ENCODE assay signal across 12 cellular contexts in the genomic region with DNA sequence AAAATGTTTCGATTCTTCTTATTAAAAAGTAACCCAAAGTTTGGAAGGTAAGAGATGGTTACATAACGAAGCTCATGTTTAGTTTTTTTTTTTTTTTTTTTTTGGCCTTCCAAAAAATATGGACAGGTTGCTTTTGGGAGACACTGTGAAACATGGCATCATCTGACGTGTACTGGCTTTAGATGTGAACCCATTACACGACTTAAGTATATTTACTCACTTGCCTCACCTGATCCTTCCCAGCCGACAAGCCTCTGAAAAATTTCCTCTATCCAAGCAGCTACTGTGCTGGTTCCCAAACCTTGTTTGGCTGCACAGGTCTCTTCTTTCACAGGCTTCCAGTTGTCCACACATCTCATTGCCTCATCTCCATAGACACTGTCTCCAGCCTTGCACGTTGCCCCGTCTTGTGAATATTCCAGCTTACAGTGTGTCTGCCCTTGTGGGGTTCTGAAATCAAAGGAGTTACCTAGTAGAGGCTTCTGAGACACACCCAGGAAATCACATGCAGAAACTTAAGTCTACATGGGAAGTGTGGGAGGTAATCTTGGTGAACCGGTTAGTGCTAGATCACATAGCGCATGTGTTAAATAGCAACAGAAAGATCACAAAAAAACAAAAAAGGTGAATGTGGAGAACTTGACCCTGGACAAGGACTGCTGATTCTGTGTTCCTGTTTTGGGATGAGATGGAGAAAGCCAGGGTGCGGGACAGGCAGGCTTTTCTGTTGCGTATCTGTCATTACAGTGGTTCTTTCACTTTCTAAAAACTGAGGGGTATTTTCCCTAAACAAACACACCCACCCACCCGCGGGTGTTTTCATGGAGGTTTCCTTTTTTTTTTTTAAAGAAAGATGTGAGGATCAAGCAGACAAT.
A peak's percentile ranks its signal among the peaks of the same experiment; 100 is the strongest.
DNase-seq lines count a peak whose midpoint lies in the region; ATAC-seq and TF ChIP-seq lines count a peak whose summit lies in the region.
"Had no signal": no experiment of that assay in that cellular context is flagged by ENCODE, and none has a peak within 500 bp of the region (broad histone marks: within the 10 kb centered on the region; RNA-seq: fewer than 3 reads in every experiment).

No MANE protein-coding gene starts in this region.

- intact Hi-C loops in gastrocnemius medialis (cut with DNase I; ENCODE audit: low total_unique reads) (no loop called here), dorsolateral prefrontal cortex (cut with DNase I) (no loop called here)

- TF ChIP-seq CTCF in gastrocnemius medialis (IDR thresholded peaks at IDR 0.05 in 4 of 5, conservative IDR thresholded peaks at IDR 0.05 in 1 of 5) = no peak
- no peak for TF ChIP-seq CTCF in dorsolateral prefrontal cortex (IDR thresholded peaks at IDR 0.05 in 54 of 56, conservative IDR thresholded peaks at IDR 0.05 in 2 of 56; ENCODE audit: low read depth in 1 of 56, partially characterized antibody in 56 of 56)

- no peak for TF ChIP-seq POLR2A in gastrocnemius medialis (IDR thresholded peaks at IDR 0.05)

- H3K27ac ChIP-seq in effector memory CD4-positive, alpha-beta T cell (ENCODE audit: insufficient read depth, low read length, poor library complexity, severe bottlenecking) = peak overlapping the region; percentile 73
- H3K27ac ChIP-seq in gastrocnemius medialis = peak overlapping the region; percentile 64 to 84 (median 79)
- peak overlapping the region in 1 of 59 donors; percentile 4 for H3K27ac ChIP-seq in dorsolateral prefrontal cortex
- H3K27ac ChIP-seq: 22Rv1 had no signal

- H3K4me1 ChIP-seq in effector memory CD4-positive, alpha-beta T cell (ENCODE audit: control insufficient read depth, insufficient read depth, low read length, poor library complexity, severe bottlenecking) = peaks cover 17% of the 10 kb centered on the region
- H3K4me1 ChIP-seq in gastrocnemius medialis = peaks cover 56 to 63% of the 10 kb centered on the region in 2 donors

- ATAC-seq in gastrocnemius medialis = peak; percentile 37 to 69

- H3K9me3 ChIP-seq in effector memory CD4-positive, alpha-beta T cell (ENCODE audit: control insufficient read depth, low read length) = no peaks in the 10 kb centered on the region
- no peaks in the 10 kb centered on the region for H3K9me3 ChIP-seq in gastrocnemius medialis

- peak overlapping the region; percentile 51 for H3K4me3 ChIP-seq in effector memory CD4-positive, alpha-beta T cell (ENCODE audit: insufficient read depth, low read depth, low read length, poor library complexity, severe bottlenecking)
- H3K4me3 ChIP-seq in gastrocnemius medialis (no peak overlapping the region), dorsolateral prefrontal cortex (no peak overlapping the region), H7 (ENCODE audit: insufficient read depth, low read depth, low read length) (no peak overlapping the region)

- in situ Hi-C loops in gastrocnemius medialis (cut with MboI; ENCODE audit: low sequenced_read_pairs in 4 of 4) = no loop called here

- H3K27me3 ChIP-seq in effector memory CD4-positive, alpha-beta T cell (replicated peaks; ENCODE audit: control insufficient read depth, insufficient read depth, low read length, poor library complexity, severe bottlenecking) = no peaks in the 10 kb centered on the region
- H3K27me3 ChIP-seq in gastrocnemius medialis = no peaks in the 10 kb centered on the region
- H3K27me3 ChIP-seq in dorsolateral prefrontal cortex = no peaks in the 10 kb centered on the region
- no peaks in the 10 kb centered on the region for H3K27me3 ChIP-seq in H7 (ENCODE audit: control insufficient read depth, insufficient read depth, low read length)

- DNase-seq in NCI-H82 (lab: John Stamatoyannopoulos, UW) = peak; percentile 13
- DNase-seq in NCI-H82 treated with DMSO at 0.1 percent for 48 hours (lab: John Stamatoyannopoulos, UW; ENCODE audit: unreplicated experiment) = no peak
- peak; percentile 36 for DNase-seq in OCI-M1 (lab: John Stamatoyannopoulos, UW)
- no peak for DNase-seq in effector memory CD4-positive, alpha-beta T cell
- DNase-seq in gastrocnemius medialis = peak in 1 of 2 donors; percentile 44
- no peak for DNase-seq in dorsolateral prefrontal cortex
- no peak for DNase-seq in H7
- no peak for DNase-seq in SKM-1 treated with dmso at 0.1 percent for 144 hours (lab: John Stamatoyannopoulos, UW; ENCODE audit: unreplicated experiment)
- DNase-seq: activated CD4-positive, CD25-positive, alpha-beta regulatory T cell treated with anti-CD3 and anti-CD28 coated beads, Interleukin-2, amount 50 U/mL, for 72 hours; mesenchymal stem cell; NCI-H1694 had no signal

- no peaks in the 10 kb centered on the region for H3K36me3 ChIP-seq in effector memory CD4-positive, alpha-beta T cell (ENCODE audit: control insufficient read depth, insufficient read depth, low read length)
- no peaks in the 10 kb centered on the region for H3K36me3 ChIP-seq in gastrocnemius medialis
- H3K36me3 ChIP-seq in H7 (replicated peaks; ENCODE audit: control insufficient read depth, insufficient read depth, low read length) = no peaks in the 10 kb centered on the region; the same call in 1 of the 2 replicates

Comparison
In these comparisons a context has a peak if more than half of its experiments do, and no peak if none do; other contexts are left out.
1. DNase-seq: peak in NCI-H82 (single experiment) and OCI-M1 (single experiment); none in NCI-H82 treated with DMSO at 0.1 percent for 48 hours (single experiment), effector memory CD4-positive, alpha-beta T cell (0 of 3), dorsolateral prefrontal cortex (0 of 10), H7 (single experiment) and SKM-1 treated with dmso at 0.1 percent for 144 hours (single experiment).